Comparison of ENCODE assay signal across 17 cellular contexts in genomic region chr22:28103596-28103995, GRCh38.
"Had no signal": no experiment of that assay in that cellular context is flagged by ENCODE, and none has a peak within 500 bp of the region (broad histone marks: within the 10 kb centered on the region; RNA-seq: fewer than 3 reads in every experiment).

No MANE protein-coding gene starts in this region.

- H3K4me1 ChIP-seq: ascending aorta, colonic mucosa, psoas muscle, stomach had no signal

- DNase-seq: activated CD4-positive, alpha-beta T cell treated with anti-CD3 and anti-CD28 coated beads for 48 hours; activated CD8-positive, alpha-beta T cell treated with anti-CD3 and anti-CD28 coated beads, Interleukin-2, amount 10 ng/mL, durations not matched to agents 7 days and 5 days; activated naive CD4-positive, alpha-beta T cell; colonic mucosa; effector CD4-positive, alpha-beta T cell; mesenchymal stem cell; nephron progenitor cell; psoas muscle; SK-N-SH; stimulated activated CD4-positive, alpha-beta T cell treated with anti-CD3 and anti-CD28 coated beads, Interleukin-15, amount 100 ng/mL, for 24 hours; stimulated activated CD4-positive, alpha-beta T cell treated with anti-CD3 and anti-CD28 coated beads, Interleukin-4, amount 100 ng/mL, for 4 hours; stomach had no signal

- H3K4me3 ChIP-seq: ascending aorta, cardiac muscle cell, colonic mucosa, psoas muscle, stomach, thoracic aorta had no signal

- H3K27ac Mint-ChIP-seq: activated CD8-positive, alpha-beta T cell treated with anti-CD3 and anti-CD28 coated beads, Interleukin-2, amount 10 ng/mL, durations not matched to agents 7 days and 5 days; activated T-helper 1 cell treated with anti-CD3 and anti-CD28 coated beads, Interleukin-12 subunit alpha, Interleukin-12 subunit beta, Interleukin-2, Interleukin-4 antibody, amounts not matched to agents 30 ng/mL and 10 ng/mL and 1 ng/mL, durations not matched to agents 14 hours and 24 hours and 36 hours; nephron progenitor cell; WTC11 had no signal

- H3K4me3 Mint-ChIP-seq: activated CD8-positive, alpha-beta T cell treated with anti-CD3 and anti-CD28 coated beads, Interleukin-2, amount 10 ng/mL, durations not matched to agents 7 days and 5 days; activated T-helper 1 cell treated with anti-CD3 and anti-CD28 coated beads, Interleukin-12 subunit alpha, Interleukin-12 subunit beta, Interleukin-2, Interleukin-4 antibody, amounts not matched to agents 30 ng/mL and 10 ng/mL and 1 ng/mL, durations not matched to agents 14 hours and 24 hours and 36 hours; nephron progenitor cell; WTC11 had no signal

- H3K36me3 ChIP-seq: colonic mucosa had no signal

- H3K36me3 Mint-ChIP-seq: WTC11 had no signal

- H3K27me3 ChIP-seq: ascending aorta, cardiac muscle cell, colonic mucosa, stomach had no signal

- H3K9me3 Mint-ChIP-seq: activated T-helper 1 cell treated with anti-CD3 and anti-CD28 coated beads, Interleukin-12 subunit alpha, Interleukin-12 subunit beta, Interleukin-2, Interleukin-4 antibody, amounts not matched to agents 30 ng/mL and 10 ng/mL and 1 ng/mL, durations not matched to agents 14 hours and 24 hours and 36 hours; nephron progenitor cell; WTC11 had no signal

- H3K27ac ChIP-seq: ascending aorta, cardiac muscle cell, colonic mucosa, psoas muscle, thoracic aorta had no signal

- ATAC-seq: activated CD8-positive, alpha-beta T cell treated with anti-CD3 and anti-CD28 coated beads, Interleukin-2, amount 10 ng/mL, durations not matched to agents 7 days and 5 days; psoas muscle; WTC11 had no signal

- H3K4me2 ChIP-seq: SK-N-SH had no signal

- H3K9me3 ChIP-seq: ascending aorta, colonic mucosa, psoas muscle, SK-N-SH, stomach, thoracic aorta had no signal

- H3K9me2 ChIP-seq: SK-N-SH had no signal
